In the genomic region with DNA sequence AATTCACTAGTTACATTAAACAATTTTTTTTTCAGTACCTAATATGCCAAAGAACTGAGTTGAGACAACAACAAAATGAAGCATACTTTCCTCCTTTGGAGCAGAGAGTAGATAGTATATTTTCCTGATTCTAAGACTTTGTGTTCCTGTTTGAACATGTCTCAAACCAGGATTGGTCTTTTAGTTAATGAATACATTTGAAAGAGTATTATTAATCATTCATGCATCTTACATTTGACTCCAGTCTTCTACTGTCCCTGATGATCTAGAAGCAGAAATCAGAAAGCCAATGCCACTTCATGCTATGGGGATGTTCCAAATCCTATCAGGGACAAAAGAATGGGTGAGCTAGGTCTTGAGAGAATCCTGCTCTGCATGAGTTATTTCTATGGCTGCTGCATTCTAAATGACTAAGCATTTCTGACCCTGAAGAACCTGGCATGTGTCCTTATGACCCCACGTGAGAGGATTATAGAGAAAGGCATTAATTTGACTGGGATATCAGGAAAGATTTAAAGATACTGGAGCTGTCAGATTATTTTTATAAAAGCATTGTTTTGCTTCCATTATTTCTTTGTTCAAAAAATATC, we compare ENCODE assay signal across 1 cellular context.
TF ChIP-seq lines count a peak whose summit lies in the region.

No MANE protein-coding gene starts in this region.

TF ChIP-seq in K562, 482 proteins besides CTCF, POLR2A, EP300 and RAD21 (continued from another document and continues in another):
- TF ChIP-seq, protein P1, sequence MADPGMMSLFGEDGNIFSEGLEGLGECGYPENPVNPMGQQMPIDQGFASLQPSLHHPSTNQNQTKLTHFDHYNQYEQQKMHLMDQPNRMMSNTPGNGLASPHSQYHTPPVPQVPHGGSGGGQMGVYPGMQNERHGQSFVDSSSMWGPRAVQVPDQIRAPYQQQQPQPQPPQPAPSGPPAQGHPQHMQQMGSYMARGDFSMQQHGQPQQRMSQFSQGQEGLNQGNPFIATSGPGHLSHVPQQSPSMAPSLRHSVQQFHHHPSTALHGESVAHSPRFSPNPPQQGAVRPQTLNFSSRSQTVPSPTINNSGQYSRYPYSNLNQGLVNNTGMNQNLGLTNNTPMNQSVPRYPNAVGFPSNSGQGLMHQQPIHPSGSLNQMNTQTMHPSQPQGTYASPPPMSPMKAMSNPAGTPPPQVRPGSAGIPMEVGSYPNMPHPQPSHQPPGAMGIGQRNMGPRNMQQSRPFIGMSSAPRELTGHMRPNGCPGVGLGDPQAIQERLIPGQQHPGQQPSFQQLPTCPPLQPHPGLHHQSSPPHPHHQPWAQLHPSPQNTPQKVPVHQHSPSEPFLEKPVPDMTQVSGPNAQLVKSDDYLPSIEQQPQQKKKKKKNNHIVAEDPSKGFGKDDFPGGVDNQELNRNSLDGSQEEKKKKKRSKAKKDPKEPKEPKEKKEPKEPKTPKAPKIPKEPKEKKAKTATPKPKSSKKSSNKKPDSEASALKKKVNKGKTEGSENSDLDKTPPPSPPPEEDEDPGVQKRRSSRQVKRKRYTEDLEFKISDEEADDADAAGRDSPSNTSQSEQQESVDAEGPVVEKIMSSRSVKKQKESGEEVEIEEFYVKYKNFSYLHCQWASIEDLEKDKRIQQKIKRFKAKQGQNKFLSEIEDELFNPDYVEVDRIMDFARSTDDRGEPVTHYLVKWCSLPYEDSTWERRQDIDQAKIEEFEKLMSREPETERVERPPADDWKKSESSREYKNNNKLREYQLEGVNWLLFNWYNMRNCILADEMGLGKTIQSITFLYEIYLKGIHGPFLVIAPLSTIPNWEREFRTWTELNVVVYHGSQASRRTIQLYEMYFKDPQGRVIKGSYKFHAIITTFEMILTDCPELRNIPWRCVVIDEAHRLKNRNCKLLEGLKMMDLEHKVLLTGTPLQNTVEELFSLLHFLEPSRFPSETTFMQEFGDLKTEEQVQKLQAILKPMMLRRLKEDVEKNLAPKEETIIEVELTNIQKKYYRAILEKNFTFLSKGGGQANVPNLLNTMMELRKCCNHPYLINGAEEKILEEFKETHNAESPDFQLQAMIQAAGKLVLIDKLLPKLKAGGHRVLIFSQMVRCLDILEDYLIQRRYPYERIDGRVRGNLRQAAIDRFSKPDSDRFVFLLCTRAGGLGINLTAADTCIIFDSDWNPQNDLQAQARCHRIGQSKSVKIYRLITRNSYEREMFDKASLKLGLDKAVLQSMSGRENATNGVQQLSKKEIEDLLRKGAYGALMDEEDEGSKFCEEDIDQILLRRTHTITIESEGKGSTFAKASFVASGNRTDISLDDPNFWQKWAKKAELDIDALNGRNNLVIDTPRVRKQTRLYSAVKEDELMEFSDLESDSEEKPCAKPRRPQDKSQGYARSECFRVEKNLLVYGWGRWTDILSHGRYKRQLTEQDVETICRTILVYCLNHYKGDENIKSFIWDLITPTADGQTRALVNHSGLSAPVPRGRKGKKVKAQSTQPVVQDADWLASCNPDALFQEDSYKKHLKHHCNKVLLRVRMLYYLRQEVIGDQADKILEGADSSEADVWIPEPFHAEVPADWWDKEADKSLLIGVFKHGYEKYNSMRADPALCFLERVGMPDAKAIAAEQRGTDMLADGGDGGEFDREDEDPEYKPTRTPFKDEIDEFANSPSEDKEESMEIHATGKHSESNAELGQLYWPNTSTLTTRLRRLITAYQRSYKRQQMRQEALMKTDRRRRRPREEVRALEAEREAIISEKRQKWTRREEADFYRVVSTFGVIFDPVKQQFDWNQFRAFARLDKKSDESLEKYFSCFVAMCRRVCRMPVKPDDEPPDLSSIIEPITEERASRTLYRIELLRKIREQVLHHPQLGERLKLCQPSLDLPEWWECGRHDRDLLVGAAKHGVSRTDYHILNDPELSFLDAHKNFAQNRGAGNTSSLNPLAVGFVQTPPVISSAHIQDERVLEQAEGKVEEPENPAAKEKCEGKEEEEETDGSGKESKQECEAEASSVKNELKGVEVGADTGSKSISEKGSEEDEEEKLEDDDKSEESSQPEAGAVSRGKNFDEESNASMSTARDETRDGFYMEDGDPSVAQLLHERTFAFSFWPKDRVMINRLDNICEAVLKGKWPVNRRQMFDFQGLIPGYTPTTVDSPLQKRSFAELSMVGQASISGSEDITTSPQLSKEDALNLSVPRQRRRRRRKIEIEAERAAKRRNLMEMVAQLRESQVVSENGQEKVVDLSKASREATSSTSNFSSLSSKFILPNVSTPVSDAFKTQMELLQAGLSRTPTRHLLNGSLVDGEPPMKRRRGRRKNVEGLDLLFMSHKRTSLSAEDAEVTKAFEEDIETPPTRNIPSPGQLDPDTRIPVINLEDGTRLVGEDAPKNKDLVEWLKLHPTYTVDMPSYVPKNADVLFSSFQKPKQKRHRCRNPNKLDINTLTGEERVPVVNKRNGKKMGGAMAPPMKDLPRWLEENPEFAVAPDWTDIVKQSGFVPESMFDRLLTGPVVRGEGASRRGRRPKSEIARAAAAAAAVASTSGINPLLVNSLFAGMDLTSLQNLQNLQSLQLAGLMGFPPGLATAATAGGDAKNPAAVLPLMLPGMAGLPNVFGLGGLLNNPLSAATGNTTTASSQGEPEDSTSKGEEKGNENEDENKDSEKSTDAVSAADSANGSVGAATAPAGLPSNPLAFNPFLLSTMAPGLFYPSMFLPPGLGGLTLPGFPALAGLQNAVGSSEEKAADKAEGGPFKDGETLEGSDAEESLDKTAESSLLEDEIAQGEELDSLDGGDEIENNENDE (IDR thresholded peaks at IDR 0.05; ENCODE audit: low read depth, low read length): no peak
- TF ChIP-seq, protein P2, sequence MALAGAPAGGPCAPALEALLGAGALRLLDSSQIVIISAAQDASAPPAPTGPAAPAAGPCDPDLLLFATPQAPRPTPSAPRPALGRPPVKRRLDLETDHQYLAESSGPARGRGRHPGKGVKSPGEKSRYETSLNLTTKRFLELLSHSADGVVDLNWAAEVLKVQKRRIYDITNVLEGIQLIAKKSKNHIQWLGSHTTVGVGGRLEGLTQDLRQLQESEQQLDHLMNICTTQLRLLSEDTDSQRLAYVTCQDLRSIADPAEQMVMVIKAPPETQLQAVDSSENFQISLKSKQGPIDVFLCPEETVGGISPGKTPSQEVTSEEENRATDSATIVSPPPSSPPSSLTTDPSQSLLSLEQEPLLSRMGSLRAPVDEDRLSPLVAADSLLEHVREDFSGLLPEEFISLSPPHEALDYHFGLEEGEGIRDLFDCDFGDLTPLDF (CRISPR knock-in tag; IDR thresholded peaks at IDR 0.05): no peak
- TF ChIP-seq, protein P3, sequence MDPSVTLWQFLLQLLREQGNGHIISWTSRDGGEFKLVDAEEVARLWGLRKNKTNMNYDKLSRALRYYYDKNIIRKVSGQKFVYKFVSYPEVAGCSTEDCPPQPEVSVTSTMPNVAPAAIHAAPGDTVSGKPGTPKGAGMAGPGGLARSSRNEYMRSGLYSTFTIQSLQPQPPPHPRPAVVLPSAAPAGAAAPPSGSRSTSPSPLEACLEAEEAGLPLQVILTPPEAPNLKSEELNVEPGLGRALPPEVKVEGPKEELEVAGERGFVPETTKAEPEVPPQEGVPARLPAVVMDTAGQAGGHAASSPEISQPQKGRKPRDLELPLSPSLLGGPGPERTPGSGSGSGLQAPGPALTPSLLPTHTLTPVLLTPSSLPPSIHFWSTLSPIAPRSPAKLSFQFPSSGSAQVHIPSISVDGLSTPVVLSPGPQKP (CRISPR knock-in tag; IDR thresholded peaks at IDR 0.05): no peak
- peak; percentile 62 for TF ChIP-seq MEIS2 (IDR thresholded peaks at IDR 0.05; ENCODE audit: partially characterized antibody)
- TF ChIP-seq SPI1 (IDR thresholded peaks at IDR 0.05; ENCODE audit: borderline replicate concordance, low read depth, low read length): no peak
- no peak for TF ChIP-seq PTTG1 (tag; IDR thresholded peaks at IDR 0.05; ENCODE audit: low read depth)
- no peak for TF ChIP-seq HCFC1 (IDR thresholded peaks at IDR 0.05; ENCODE audit: low read depth, low read length)
- TF ChIP-seq TCF7 (IDR thresholded peaks at IDR 0.05; ENCODE audit: borderline replicate concordance): no peak
- TF ChIP-seq ARNT (IDR thresholded peaks at IDR 0.05): peak in 1 of 2 experiments; percentile 69; a peak in 1 of 4 replicates
- TF ChIP-seq, protein P4, sequence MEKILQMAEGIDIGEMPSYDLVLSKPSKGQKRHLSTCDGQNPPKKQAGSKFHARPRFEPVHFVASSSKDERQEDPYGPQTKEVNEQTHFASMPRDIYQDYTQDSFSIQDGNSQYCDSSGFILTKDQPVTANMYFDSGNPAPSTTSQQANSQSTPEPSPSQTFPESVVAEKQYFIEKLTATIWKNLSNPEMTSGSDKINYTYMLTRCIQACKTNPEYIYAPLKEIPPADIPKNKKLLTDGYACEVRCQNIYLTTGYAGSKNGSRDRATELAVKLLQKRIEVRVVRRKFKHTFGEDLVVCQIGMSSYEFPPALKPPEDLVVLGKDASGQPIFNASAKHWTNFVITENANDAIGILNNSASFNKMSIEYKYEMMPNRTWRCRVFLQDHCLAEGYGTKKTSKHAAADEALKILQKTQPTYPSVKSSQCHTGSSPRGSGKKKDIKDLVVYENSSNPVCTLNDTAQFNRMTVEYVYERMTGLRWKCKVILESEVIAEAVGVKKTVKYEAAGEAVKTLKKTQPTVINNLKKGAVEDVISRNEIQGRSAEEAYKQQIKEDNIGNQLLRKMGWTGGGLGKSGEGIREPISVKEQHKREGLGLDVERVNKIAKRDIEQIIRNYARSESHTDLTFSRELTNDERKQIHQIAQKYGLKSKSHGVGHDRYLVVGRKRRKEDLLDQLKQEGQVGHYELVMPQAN (IDR thresholded peaks at IDR 0.05; ENCODE audit: borderline replicate concordance): no peak
- TF ChIP-seq CBFA2T2 (conservative IDR thresholded peaks at IDR 0.05): no peak
- TF ChIP-seq, protein P5, sequence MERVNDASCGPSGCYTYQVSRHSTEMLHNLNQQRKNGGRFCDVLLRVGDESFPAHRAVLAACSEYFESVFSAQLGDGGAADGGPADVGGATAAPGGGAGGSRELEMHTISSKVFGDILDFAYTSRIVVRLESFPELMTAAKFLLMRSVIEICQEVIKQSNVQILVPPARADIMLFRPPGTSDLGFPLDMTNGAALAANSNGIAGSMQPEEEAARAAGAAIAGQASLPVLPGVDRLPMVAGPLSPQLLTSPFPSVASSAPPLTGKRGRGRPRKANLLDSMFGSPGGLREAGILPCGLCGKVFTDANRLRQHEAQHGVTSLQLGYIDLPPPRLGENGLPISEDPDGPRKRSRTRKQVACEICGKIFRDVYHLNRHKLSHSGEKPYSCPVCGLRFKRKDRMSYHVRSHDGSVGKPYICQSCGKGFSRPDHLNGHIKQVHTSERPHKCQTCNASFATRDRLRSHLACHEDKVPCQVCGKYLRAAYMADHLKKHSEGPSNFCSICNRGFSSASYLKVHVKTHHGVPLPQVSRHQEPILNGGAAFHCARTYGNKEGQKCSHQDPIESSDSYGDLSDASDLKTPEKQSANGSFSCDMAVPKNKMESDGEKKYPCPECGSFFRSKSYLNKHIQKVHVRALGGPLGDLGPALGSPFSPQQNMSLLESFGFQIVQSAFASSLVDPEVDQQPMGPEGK (CRISPR knock-in tag; IDR thresholded peaks at IDR 0.05; ENCODE audit: borderline replicate concordance): no peak
- TF ChIP-seq ZNF143 (CRISPR knock-in tag; IDR thresholded peaks at IDR 0.05): no peak
- no peak for TF ChIP-seq SMC3 (conservative IDR thresholded peaks at IDR 0.05; ENCODE audit: insufficient read depth, low read depth, low read length)
- TF ChIP-seq POLR3A (IDR thresholded peaks at IDR 0.05; ENCODE audit: borderline replicate concordance, extremely low read depth, insufficient read depth, insufficient read length): no peak
- no peak for TF ChIP-seq CBX1 (IDR thresholded peaks at IDR 0.05; ENCODE audit: low read depth)
- no peak for TF ChIP-seq SREBF2 (CRISPR knock-in tag; IDR thresholded peaks at IDR 0.05)
- peak; percentile 25 to 44; a peak in 2 of 4 replicates for TF ChIP-seq TRIM24 (IDR thresholded peaks at IDR 0.05)
- no peak for TF ChIP-seq ZNF121 (CRISPR knock-in tag; conservative IDR thresholded peaks at IDR 0.05)
- TF ChIP-seq SAFB2 (IDR thresholded peaks at IDR 0.05; ENCODE audit: borderline replicate concordance, low read depth, low read length, severe bottlenecking): no peak
- TF ChIP-seq PCBP1 (IDR thresholded peaks at IDR 0.05; ENCODE audit: low read depth, low read length, poor library complexity, severe bottlenecking): no peak
- TF ChIP-seq ZBTB8A (IDR thresholded peaks at IDR 0.05; ENCODE audit: partially characterized antibody): no peak
- no peak for TF ChIP-seq ATF4 (CRISPR knock-in tag; IDR thresholded peaks at IDR 0.05)
- TF ChIP-seq HIVEP1 (CRISPR knock-in tag; IDR thresholded peaks at IDR 0.05): no peak
- no peak for TF ChIP-seq ZKSCAN8 (CRISPR knock-in tag; IDR thresholded peaks at IDR 0.05)
- no peak for TF ChIP-seq ZBTB7A (IDR thresholded peaks at IDR 0.05; ENCODE audit: borderline replicate concordance, control insufficient read depth, low read depth, low read length)
- TF ChIP-seq MTA2 (IDR thresholded peaks at IDR 0.05; ENCODE audit: low read depth): no peak
- no peak for TF ChIP-seq E2F5 (CRISPR knock-in tag; IDR thresholded peaks at IDR 0.05)
- TF ChIP-seq CBX2 (IDR thresholded peaks at IDR 0.05; ENCODE audit: insufficient read depth, low read length, poor library complexity, severe bottlenecking): no peak
- peak; percentile 72; the same call in 1 of the 2 replicates for TF ChIP-seq NFRKB (IDR thresholded peaks at IDR 0.05; ENCODE audit: low read depth)
- no peak for TF ChIP-seq ZNF77 (CRISPR knock-in tag; IDR thresholded peaks at IDR 0.05)
- no peak for TF ChIP-seq YBX1 (IDR thresholded peaks at IDR 0.05)
- TF ChIP-seq SMAD4 (CRISPR knock-in tag; conservative IDR thresholded peaks at IDR 0.05): no peak
- TF ChIP-seq ZBTB33 (CRISPR knock-in tag; IDR thresholded peaks at IDR 0.05): no peak
- TF ChIP-seq SRF (CRISPR knock-in tag; IDR thresholded peaks at IDR 0.05): no peak
- TF ChIP-seq SMARCA4 (IDR thresholded peaks at IDR 0.05): peak; percentile 64; the same call in 1 of the 2 replicates
- peak; percentile 36; the same call in 1 of the 2 replicates for TF ChIP-seq DMBX1 (CRISPR knock-in tag; IDR thresholded peaks at IDR 0.05; ENCODE audit: borderline replicate concordance)
